8 cellular contexts compared by ENCODE assay signal in genomic region chr15:64883997-64884511, GRCh38. TPM values are rescaled to one million over a fixed set of nuclear protein-coding genes. Genes with fewer than 3 reads are reported as not detected.
A peak's percentile ranks its signal among the peaks of the same experiment; 100 is the strongest.
DNase-seq lines count a peak whose midpoint lies in the region; ATAC-seq lines count a peak whose summit lies in the region.

No MANE protein-coding gene starts in this region.

- no peaks in the 10 kb centered on the region for H3K36me3 ChIP-seq in SJSA1

- H3K4me3 ChIP-seq in SJSA1 = no peak overlapping the region

- no peaks in the 10 kb centered on the region for H3K9me3 Mint-ChIP-seq in activated naive CD4-positive, alpha-beta T cell treated with anti-CD3 and anti-CD28 coated beads, Interleukin-2, amount 50 U/mL, for 72 hours

- DNase-seq in NCI-H1417 (lab: John Stamatoyannopoulos, UW) (peak in 2 of 3 experiments; percentile 52 to 82), NCI-H1417 treated with DMSO at 0.1 percent for 48 hours (lab: John Stamatoyannopoulos, UW) (no peak), SJSA1 (ENCODE audit: low read depth in 1 of 2, low spot score in 2 of 2) (peak; percentile 81 to 92), left cardiac atrium (peak; percentile 85), GF-D8 (lab: John Stamatoyannopoulos, UW) (no peak)
- DNase-seq in activated naive CD4-positive, alpha-beta T cell treated with anti-CD3 and anti-CD28 coated beads, Interleukin-2, amount 50 U/mL, for 72 hours (ENCODE audit: low spot score in 2 of 2) = peak; percentile 67 to 85
- peak; percentile 58 to 73 for DNase-seq in stimulated activated CD4-positive, alpha-beta T cell treated with anti-CD3 and anti-CD28 coated beads, Interleukin-12 subunit alpha, Interleukin-12 subunit beta, amount 100 ng/mL, for 24 hours (ENCODE audit: low read depth in 2 of 2)

- peak overlapping the region; percentile 79 to 92 for H3K27ac Mint-ChIP-seq in activated naive CD4-positive, alpha-beta T cell treated with anti-CD3 and anti-CD28 coated beads, Interleukin-2, amount 50 U/mL, for 72 hours

- intact Hi-C loops in left cardiac atrium (cut with DNase I) = no loop called here

- peaks cover 24% of the 10 kb centered on the region for H3K4me1 ChIP-seq in SJSA1 (replicated peaks)

- H3K27ac ChIP-seq in SJSA1 = peak overlapping the region; percentile 26

- no peaks in the 10 kb centered on the region for H3K27me3 ChIP-seq in SJSA1 (replicated peaks)

- H3K36me3 Mint-ChIP-seq in activated naive CD4-positive, alpha-beta T cell treated with anti-CD3 and anti-CD28 coated beads, Interleukin-2, amount 50 U/mL, for 72 hours = no peaks in the 10 kb centered on the region

- H3K9me3 ChIP-seq in SJSA1 (replicated peaks) = no peaks in the 10 kb centered on the region

- ATAC-seq in HG02973 (IDR thresholded peaks at IDR 0.05; ENCODE audit: unreplicated experiment) (peak; percentile 64), left cardiac atrium (peak; percentile 60 to 87)
- ATAC-seq in activated naive CD4-positive, alpha-beta T cell treated with anti-CD3 and anti-CD28 coated beads, Interleukin-2, amount 50 U/mL, for 72 hours = peak; percentile 77 to 84

RNA-seq across cellular contexts. Expression of gene ANKDD1A, which starts 27.6 kb away (rescaled TPM):
- 1.3 and 3.3 TPM in 2 replicates for total RNA-seq in SJSA1 (2014; rRNA removed; shearing (Covaris generic))
- total RNA-seq in activated naive CD4-positive, alpha-beta T cell treated with anti-CD3 and anti-CD28 coated beads, Interleukin-2, amount 50 U/mL, for 72 hours = 1 to 10 TPM; 3.8 to 8.9 TPM
- total RNA-seq in left cardiac atrium = 1 to 10 TPM; 3.9 to 5.0 TPM

RNA-seq across cellular contexts. Expression of gene PLEKHO2, which starts 42.3 kb away (rescaled TPM):
- 21.4 and 21.7 TPM in 2 replicates for total RNA-seq in SJSA1 (2014; rRNA removed; shearing (Covaris generic))
- total RNA-seq in activated naive CD4-positive, alpha-beta T cell treated with anti-CD3 and anti-CD28 coated beads, Interleukin-2, amount 50 U/mL, for 72 hours = 10 to 100 TPM; 13.7 to 16.1 TPM
- total RNA-seq in left cardiac atrium = 10 to 100 TPM; 21.3 to 27.0 TPM

RNA-seq across cellular contexts. Expression of gene PIF1, which starts 58.6 kb away (rescaled TPM):
- 20.1 and 29.2 TPM in 2 replicates for total RNA-seq in SJSA1 (2014; rRNA removed; shearing (Covaris generic))
- total RNA-seq in activated naive CD4-positive, alpha-beta T cell treated with anti-CD3 and anti-CD28 coated beads, Interleukin-2, amount 50 U/mL, for 72 hours = 10 to 100 TPM; 47.5 to 56.0 TPM
- under 1 TPM; 0.47 to 0.94 TPM for total RNA-seq in left cardiac atrium

Comparison
In these comparisons a context has a peak if more than half of its experiments do, and no peak if none do; other contexts are left out.
1. DNase-seq: peak in NCI-H1417 (2 of 3), SJSA1 (2 of 2), activated naive CD4-positive, alpha-beta T cell treated with anti-CD3 and anti-CD28 coated beads, Interleukin-2, amount 50 U/mL, for 72 hours (2 of 2), left cardiac atrium (single experiment) and stimulated activated CD4-positive, alpha-beta T cell treated with anti-CD3 and anti-CD28 coated beads, Interleukin-12 subunit alpha, Interleukin-12 subunit beta, amount 100 ng/mL, for 24 hours (2 of 2); none in NCI-H1417 treated with DMSO at 0.1 percent for 48 hours (single experiment) and GF-D8 (single experiment).
2. RNA of gene PIF1, which starts 58.6 kb away (total RNA-seq): 47.5 to 56.0 TPM in activated naive CD4-positive, alpha-beta T cell treated with anti-CD3 and anti-CD28 coated beads, Interleukin-2, amount 50 U/mL, for 72 hours and 20.1 to 29.2 TPM in SJSA1; 0.47 to 0.94 TPM in left cardiac atrium; every median in the first group is over 10 times any median in the second.
3. Peak in every context shown above with its lines, with median percentiles within 50 percentile points of each other: ATAC-seq.